Comparison of ENCODE assay signal across 8 cellular contexts in the genomic region with DNA sequence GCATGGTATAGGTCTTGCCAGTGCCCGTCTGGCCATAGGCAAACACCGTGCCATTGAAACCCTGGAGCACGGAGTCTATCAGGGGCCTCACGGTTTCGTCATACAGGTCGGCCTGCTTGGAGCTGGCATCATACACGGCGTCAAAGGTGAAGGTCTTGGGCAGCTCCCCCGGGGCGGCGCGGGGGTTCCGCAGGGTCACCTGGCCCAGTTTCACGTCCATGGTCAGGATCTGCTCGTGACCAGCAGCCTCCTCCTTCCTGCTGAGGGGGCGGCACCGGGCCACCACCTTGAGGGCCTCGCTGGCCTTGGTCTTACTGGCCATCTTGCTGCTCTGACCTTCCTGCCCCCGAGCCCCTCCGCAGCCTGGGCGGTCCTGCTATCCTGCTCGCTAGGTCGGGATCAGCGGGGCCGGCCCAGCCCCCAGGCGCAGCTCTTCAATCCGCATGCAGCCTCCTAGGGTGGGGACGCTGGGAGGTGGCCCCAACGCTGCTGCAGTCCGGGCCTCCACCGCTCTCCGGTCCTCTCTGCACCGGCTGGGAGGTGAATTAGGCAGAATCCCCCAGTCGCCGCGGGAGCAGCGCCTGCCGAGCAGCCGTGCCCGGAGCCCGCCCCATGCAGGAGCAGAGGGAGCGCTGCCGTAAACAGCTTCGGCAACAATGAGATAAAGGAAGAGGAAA. TPM values are rescaled to one million over a fixed set of nuclear protein-coding genes. Genes with fewer than 3 reads are reported as not detected.
A peak's percentile ranks its signal among the peaks of the same experiment; 100 is the strongest.
DNase-seq lines count a peak whose midpoint lies in the region; ATAC-seq, FAIRE-seq and TF ChIP-seq lines count a peak whose summit lies in the region.

No MANE protein-coding gene starts in this region.

- H3K4ac ChIP-seq in H9 (ENCODE audit: low read depth, low read length), result no peak overlapping the region

- ATAC-seq in natural killer cell treated with Interleukin-12 subunit alpha and Interleukin-12 subunit beta and Interleukin-15 and Interleukin-18, amount 100 ng/mL, for 72 hours, result peak; percentile 11 to 48

- no peak overlapping the region for H4K91ac ChIP-seq in H9 (ENCODE audit: insufficient read length, low read depth, low read length)

- peak overlapping the region; percentile 74 to 85 for H3K4me3 Mint-ChIP-seq in H9
- peak overlapping the region; percentile 79 for H3K4me3 Mint-ChIP-seq in natural killer cell treated with Interleukin-12 subunit alpha and Interleukin-12 subunit beta and Interleukin-15 and Interleukin-18, amount 100 ng/mL, for 72 hours

- TF ChIP-seq CTCF in GM12864 (IDR thresholded peaks at IDR 0.05; ENCODE audit: low read depth, low read length, missing control alignments) (no peak), H9 (conservative IDR thresholded peaks at IDR 0.05) (no peak), D721Med (IDR thresholded peaks at IDR 0.05; ENCODE audit: insufficient read depth, missing control alignments) (no peak)

- no CpG with 5 or more reads among the region's 44 CpGs for WGBS in H9 (ENCODE audit: extremely low coverage, insufficient read length, low lambda C conversion rate)

- no peak overlapping the region for H4K8ac ChIP-seq in H9 (replicated peaks; ENCODE audit: insufficient read length, low read depth, low read length)

- no peak for TF ChIP-seq POLR2A in erythroblast (IDR thresholded peaks at IDR 0.05; ENCODE audit: low read length)

- peak overlapping the region; percentile 54 for H3K9ac ChIP-seq in H9 (ENCODE audit: extremely low read depth, insufficient read length, low read length)
- peak overlapping the region; percentile 81 for H3K9ac ChIP-seq in SK-N-MC (ENCODE audit: insufficient read length)

- H3K18ac ChIP-seq in H9 (ENCODE audit: insufficient read length, low read depth, low read length), result peak overlapping the region; percentile 35

- H2BK20ac ChIP-seq in H9 (ENCODE audit: low read depth, low read length, poor library complexity, severe bottlenecking), result no peak overlapping the region

- H3K9me3 ChIP-seq in H9 (ENCODE audit: control insufficient read depth, low read depth, low read length), result no peaks in the 10 kb centered on the region
- no peaks in the 10 kb centered on the region for H3K9me3 ChIP-seq in SK-N-MC (ENCODE audit: low read depth, low read length)

- H3K79me2 ChIP-seq in H9 (ENCODE audit: insufficient read depth, low read length), result no peaks in the 10 kb centered on the region; the same call in 1 of the 2 replicates

- no peaks in the 10 kb centered on the region for H3K27me3 Mint-ChIP-seq in H9 (ENCODE audit: low read depth)
- no peaks in the 10 kb centered on the region for H3K27me3 Mint-ChIP-seq in natural killer cell treated with Interleukin-12 subunit alpha and Interleukin-12 subunit beta and Interleukin-15 and Interleukin-18, amount 100 ng/mL, for 72 hours

- H3K27ac ChIP-seq in H9 (ENCODE audit: insufficient read length, low read depth, low read length), result no peak overlapping the region
- no peak overlapping the region for H3K27ac ChIP-seq in SK-N-MC

- peaks cover 17 to 41% (median 38%) of the 10 kb centered on the region in 3 experiments for H3K36me3 Mint-ChIP-seq in H9 (ENCODE audit: insufficient read depth in 1 of 3, low read depth in 3 of 3)
- no peaks in the 10 kb centered on the region for H3K36me3 Mint-ChIP-seq in natural killer cell treated with Interleukin-12 subunit alpha and Interleukin-12 subunit beta and Interleukin-15 and Interleukin-18, amount 100 ng/mL, for 72 hours

- no peaks in the 10 kb centered on the region for H4K20me1 ChIP-seq in H9 (ENCODE audit: control insufficient read depth, insufficient read depth, insufficient read length)

- no peaks in the 10 kb centered on the region; a peak in 2 of 5 replicates for H3K9me3 Mint-ChIP-seq in H9
- no peaks in the 10 kb centered on the region for H3K9me3 Mint-ChIP-seq in natural killer cell treated with Interleukin-12 subunit alpha and Interleukin-12 subunit beta and Interleukin-15 and Interleukin-18, amount 100 ng/mL, for 72 hours

- peaks cover 6% of the 10 kb centered on the region; the same call in 1 of the 2 replicates for H3K4me1 ChIP-seq in H9 (ENCODE audit: insufficient read depth, low read length)

- no peak for DNase-seq in GM12864 (ENCODE audit: low read depth)
- peak; percentile 45 for DNase-seq in H9
- DNase-seq in SK-N-MC (ENCODE audit: low read depth, low spot score), result no peak
- peak; percentile 48 to 52 for DNase-seq in erythroblast (lab: John Stamatoyannopoulos, UW)
- no peak for DNase-seq in natural killer cell treated with Interleukin-12 subunit alpha and Interleukin-12 subunit beta and Interleukin-15 and Interleukin-18, amount 100 ng/mL, for 72 hours (ENCODE audit: low spot score)
- DNase-seq in D721Med (ENCODE audit: insufficient read length, low spot score), result no peak
- DNase-seq in SHP77 (lab: John Stamatoyannopoulos, UW), result no peak
- DNase-seq in activated CD4-positive, alpha-beta T cell treated with anti-CD3 and anti-CD28 coated beads, Interleukin-2, amount 50 U/mL, for 48 hours, result no peak

- H3K4me1 Mint-ChIP-seq in H9, result peaks cover 47 to 54% of the 10 kb centered on the region in 2 experiments
- peaks cover 5 to 7% of the 10 kb centered on the region in 2 donors for H3K4me1 Mint-ChIP-seq in natural killer cell treated with Interleukin-12 subunit alpha and Interleukin-12 subunit beta and Interleukin-15 and Interleukin-18, amount 100 ng/mL, for 72 hours (ENCODE audit: low read depth in 2 of 2)

- H3K79me1 ChIP-seq in H9 (ENCODE audit: insufficient read depth, low read depth, low read length, poor library complexity, severe bottlenecking), result peaks cover 7% of the 10 kb centered on the region

- H4K5ac ChIP-seq in H9 (ENCODE audit: insufficient read length, low read depth, low read length), result no peak overlapping the region

- H2BK120ac ChIP-seq in H9 (ENCODE audit: low read depth, low read length, poor library complexity, severe bottlenecking), result no peak overlapping the region

- no peak overlapping the region for H3T11ph ChIP-seq in H9 (ENCODE audit: low read length)

- H3K4me3 ChIP-seq in GM12864 (ENCODE audit: low read depth, low read length) (peak overlapping the region; percentile 74), SK-N-MC (peak overlapping the region; percentile 92)

- no peak overlapping the region for H2BK15ac ChIP-seq in H9 (ENCODE audit: low read depth, low read length)

- peaks cover 15% of the 10 kb centered on the region for H3K23me2 ChIP-seq in H9 (ENCODE audit: insufficient read length, low read depth, low read length, poor library complexity, severe bottlenecking)

- peak overlapping the region; percentile 64 for H3K14ac ChIP-seq in H9 (ENCODE audit: insufficient read depth, low read length)

- no peak overlapping the region for H3K56ac ChIP-seq in H9 (ENCODE audit: insufficient read length, low read depth, low read length)

- no peak for FAIRE-seq in D721Med (lab: Jason Lieb, UNC)

- H3K27me3 ChIP-seq in H9 (ENCODE audit: insufficient read depth, low read length), result no peaks in the 10 kb centered on the region

- H2AFZ ChIP-seq in H9 (ENCODE audit: low read length), result no peak overlapping the region

- H2AK5ac ChIP-seq in H9 (ENCODE audit: insufficient read length, low read length), result no peak overlapping the region

- no peak overlapping the region for H3K27ac Mint-ChIP-seq in H9
- no peak overlapping the region for H3K27ac Mint-ChIP-seq in natural killer cell treated with Interleukin-12 subunit alpha and Interleukin-12 subunit beta and Interleukin-15 and Interleukin-18, amount 100 ng/mL, for 72 hours

- H2BK12ac ChIP-seq in H9 (ENCODE audit: insufficient read length, low read depth, low read length), result no peak overlapping the region

- H3K23ac ChIP-seq in H9 (ENCODE audit: insufficient read length, low read depth, low read length), result no peak overlapping the region

- H2BK5ac ChIP-seq in H9 (ENCODE audit: insufficient read length, low read length), result no peak overlapping the region

- peak overlapping the region; percentile 55 for H3K4me2 ChIP-seq in H9 (ENCODE audit: insufficient read depth, insufficient read length, low read length)

- H3K36me3 ChIP-seq in SK-N-MC (ENCODE audit: insufficient read depth, low read length), result no peaks in the 10 kb centered on the region

RNA-seq across cellular contexts. Expression of gene KIF3C, which starts 0.6 kb away (rescaled TPM):
- total RNA-seq in H9 (2021), result 35.2 and 41.4 TPM in 2 replicates
- total RNA-seq in natural killer cell treated with Interleukin-12 subunit alpha and Interleukin-12 subunit beta and Interleukin-15 and Interleukin-18, amount 100 ng/mL, for 72 hours, result 1 to 10 TPM in 1 of 2 donors, under 1 TPM in 1; 0.93 to 2.5 TPM

RNA-seq across cellular contexts. Expression of gene RAB10, which starts 52.1 kb away (rescaled TPM):
- 124 and 130 TPM in 2 replicates for total RNA-seq in H9 (2021)
- total RNA-seq in natural killer cell treated with Interleukin-12 subunit alpha and Interleukin-12 subunit beta and Interleukin-15 and Interleukin-18, amount 100 ng/mL, for 72 hours, result 100 to 1,000 TPM in 1 of 2 donors, 10 to 100 TPM in 1; 92.2 to 126 TPM

Comparison
In these comparisons a context has a peak if more than half of its experiments do, and no peak if none do; other contexts are left out.
1. DNase-seq: peak in H9 (single experiment) and erythroblast (2 of 2); none in GM12864 (single experiment), SK-N-MC (single experiment), natural killer cell treated with Interleukin-12 subunit alpha and Interleukin-12 subunit beta and Interleukin-15 and Interleukin-18, amount 100 ng/mL, for 72 hours (single experiment), D721Med (single experiment), SHP77 (0 of 2) and activated CD4-positive, alpha-beta T cell treated with anti-CD3 and anti-CD28 coated beads, Interleukin-2, amount 50 U/mL, for 48 hours (0 of 2).
2. RNA of gene KIF3C, which starts 0.6 kb away (total RNA-seq): 35.2 to 41.4 TPM in H9; 0.93 to 2.5 TPM in natural killer cell treated with Interleukin-12 subunit alpha and Interleukin-12 subunit beta and Interleukin-15 and Interleukin-18, amount 100 ng/mL, for 72 hours; every median in the first group is over 10 times any median in the second.